ENCODE assay signal across 10 cellular contexts in the genomic region with DNA sequence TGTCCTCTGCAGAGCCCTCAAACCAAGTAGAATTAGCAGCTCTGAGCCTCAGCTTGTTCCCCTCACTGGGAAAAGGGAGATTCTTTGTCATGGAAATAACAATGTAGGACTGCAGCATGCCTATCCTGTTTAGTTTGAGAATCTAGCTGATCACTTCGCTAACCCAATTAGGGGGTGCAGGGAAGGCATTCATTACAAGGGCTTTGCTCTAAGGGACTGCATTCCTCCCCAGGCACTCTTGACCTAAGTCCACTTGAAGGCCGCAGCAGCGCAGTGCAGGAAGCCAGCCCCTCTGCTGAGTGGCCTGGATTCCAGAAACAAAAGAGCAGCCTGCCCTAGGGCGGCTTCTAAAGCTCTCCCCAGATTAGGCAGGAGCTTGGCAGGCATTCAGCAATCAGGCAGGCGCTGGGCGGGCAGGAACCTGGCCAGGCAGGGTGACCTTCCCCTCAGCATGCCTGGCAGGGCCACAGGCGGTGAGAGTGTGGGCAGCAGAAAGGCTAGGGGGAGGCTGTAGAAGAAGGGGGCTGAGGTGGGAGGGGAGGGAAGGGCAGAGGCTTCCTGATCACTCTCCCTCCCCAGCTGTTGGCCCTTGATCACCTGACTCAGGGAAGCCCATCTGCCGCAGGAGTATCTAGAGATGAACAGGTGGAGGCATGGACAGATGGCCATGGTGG. TPM values are rescaled to one million over a fixed set of nuclear protein-coding genes. Genes with fewer than 3 reads are reported as not detected.
DNase-seq lines count a peak whose midpoint lies in the region; ATAC-seq and TF ChIP-seq lines count a peak whose summit lies in the region.
"Had no signal": no experiment of that assay in that cellular context is flagged by ENCODE, and none has a peak within 500 bp of the region (broad histone marks: within the 10 kb centered on the region; RNA-seq: fewer than 3 reads in every experiment).

No MANE protein-coding gene starts in this region.

- intact Hi-C loops in colonic mucosa (cut with DNase I) = no loop called here
- intact Hi-C loops in activated CD4-positive, alpha-beta T cell treated with anti-CD3 and anti-CD28 coated beads, Interleukin-2, amount 10 ng/mL, durations not matched to agents 24 days and 14 days (cut with micrococcal nuclease) = no loop called here
- intact Hi-C loops in activated CD4-positive, alpha-beta memory T cell treated with anti-CD3 and anti-CD28 coated beads for 36 hours (cut with micrococcal nuclease) = no loop called here

- peak overlapping the region in 1 of 2 donors; percentile 51 for H3K9ac ChIP-seq in colonic mucosa (ENCODE audit: low read depth in 2 of 2, low read length in 2 of 2)

- CTCF ChIA-PET in activated CD4-positive, alpha-beta memory T cell treated with anti-CD3 and anti-CD28 coated beads for 36 hours (lab: Charles Lee) = no interaction called here

- POLR2A ChIA-PET in activated CD4-positive, alpha-beta memory T cell treated with anti-CD3 and anti-CD28 coated beads for 36 hours (lab: Charles Lee) = no interaction called here

- H3K4me3 Mint-ChIP-seq in activated CD4-positive, alpha-beta T cell treated with anti-CD3 and anti-CD28 coated beads, Interleukin-2, amount 10 ng/mL, durations not matched to agents 24 days and 14 days = no peak overlapping the region
- no peak overlapping the region for H3K4me3 Mint-ChIP-seq in activated T-helper 17 cell treated with anti-CD3 and anti-CD28 coated beads, Interleukin-2, amount 50 U/mL, for 72 hours
- H3K4me3 Mint-ChIP-seq in activated CD4-positive, alpha-beta memory T cell treated with anti-CD3 and anti-CD28 coated beads for 36 hours = no peak overlapping the region

- H3K27me3 Mint-ChIP-seq in activated CD4-positive, alpha-beta T cell treated with anti-CD3 and anti-CD28 coated beads, Interleukin-2, amount 10 ng/mL, durations not matched to agents 24 days and 14 days = peaks cover 3% of the 10 kb centered on the region
- peaks cover 11% of the 10 kb centered on the region for H3K27me3 Mint-ChIP-seq in activated T-helper 17 cell treated with anti-CD3 and anti-CD28 coated beads, Interleukin-2, amount 50 U/mL, for 72 hours
- peaks cover 11% of the 10 kb centered on the region for H3K27me3 Mint-ChIP-seq in activated CD4-positive, alpha-beta memory T cell treated with anti-CD3 and anti-CD28 coated beads for 36 hours

- no peak overlapping the region for H3K4me3 ChIP-seq in colonic mucosa
- no peak overlapping the region for H3K4me3 ChIP-seq in lung

- peak; percentile 86 for ATAC-seq in lung (ENCODE audit: insufficient read depth, low FRiP score)
- ATAC-seq in activated T-helper 17 cell treated with anti-CD3 and anti-CD28 coated beads, Interleukin-2, amount 50 U/mL, for 72 hours (replicated peaks) = no peak

- no peak for TF ChIP-seq CTCF in colonic mucosa (IDR thresholded peaks at IDR 0.05)
- TF ChIP-seq CTCF in lung (IDR thresholded peaks at IDR 0.05; ENCODE audit: control extremely low read depth, extremely low read depth) = no peak

- WGBS in lung, 2 donors = 30 to 57% methylated on average over 8 of the region's 8 CpGs

- H3K4me1 ChIP-seq in colonic mucosa = no peaks in the 10 kb centered on the region
- H3K4me1 ChIP-seq in lung (ENCODE audit: control insufficient read depth in 2 of 2, insufficient read depth in 2 of 2, low read length in 2 of 2) = peaks cover 4 to 22% of the 10 kb centered on the region in 2 donors

- H3K27ac Mint-ChIP-seq in activated CD4-positive, alpha-beta T cell treated with anti-CD3 and anti-CD28 coated beads, Interleukin-2, amount 10 ng/mL, durations not matched to agents 24 days and 14 days = no peak overlapping the region
- H3K27ac Mint-ChIP-seq in activated T-helper 17 cell treated with anti-CD3 and anti-CD28 coated beads, Interleukin-2, amount 50 U/mL, for 72 hours = no peak overlapping the region
- H3K27ac Mint-ChIP-seq in activated CD4-positive, alpha-beta memory T cell treated with anti-CD3 and anti-CD28 coated beads for 36 hours = no peak overlapping the region

- DNase-seq in NCI-H748 (lab: John Stamatoyannopoulos, UW; ENCODE audit: unreplicated experiment) (peak; percentile 41), NCI-H748 treated with DMSO at 0.1 percent for 48 hours (lab: John Stamatoyannopoulos, UW) (no peak), colonic mucosa (peak; percentile 50), lung (ENCODE audit: low spot score) (peak; percentile 91), activated gamma-delta T cell treated with Interleukin-2 at 50 U/mL for 16 hours (no peak)
- no peak for DNase-seq in activated CD4-positive, alpha-beta T cell treated with anti-CD3 and anti-CD28 coated beads, Interleukin-2, amount 10 ng/mL, durations not matched to agents 24 days and 14 days
- no peak for DNase-seq in activated CD4-positive, alpha-beta memory T cell treated with anti-CD3 and anti-CD28 coated beads for 36 hours
- DNase-seq: 8988T had no signal

- no peaks in the 10 kb centered on the region for H3K36me3 Mint-ChIP-seq in activated CD4-positive, alpha-beta T cell treated with anti-CD3 and anti-CD28 coated beads, Interleukin-2, amount 10 ng/mL, durations not matched to agents 24 days and 14 days (ENCODE audit: low read depth)
- H3K36me3 Mint-ChIP-seq in activated T-helper 17 cell treated with anti-CD3 and anti-CD28 coated beads, Interleukin-2, amount 50 U/mL, for 72 hours (ENCODE audit: low read depth) = no peaks in the 10 kb centered on the region
- no peaks in the 10 kb centered on the region for H3K36me3 Mint-ChIP-seq in activated CD4-positive, alpha-beta memory T cell treated with anti-CD3 and anti-CD28 coated beads for 36 hours

- H3K9me3 ChIP-seq in colonic mucosa = no peaks in the 10 kb centered on the region
- no peaks in the 10 kb centered on the region for H3K9me3 ChIP-seq in lung (ENCODE audit: control insufficient read depth in 2 of 2, insufficient read depth in 1 of 2, low read length in 1 of 2)

- no peaks in the 10 kb centered on the region for H3K9me3 Mint-ChIP-seq in activated CD4-positive, alpha-beta T cell treated with anti-CD3 and anti-CD28 coated beads, Interleukin-2, amount 10 ng/mL, durations not matched to agents 24 days and 14 days
- H3K9me3 Mint-ChIP-seq in activated T-helper 17 cell treated with anti-CD3 and anti-CD28 coated beads, Interleukin-2, amount 50 U/mL, for 72 hours = no peaks in the 10 kb centered on the region
- no peaks in the 10 kb centered on the region for H3K9me3 Mint-ChIP-seq in activated CD4-positive, alpha-beta memory T cell treated with anti-CD3 and anti-CD28 coated beads for 36 hours

- H3K27ac ChIP-seq in colonic mucosa = peak overlapping the region; percentile 8
- peak overlapping the region; percentile 57 to 70 for H3K27ac ChIP-seq in lung (ENCODE audit: low read depth in 1 of 2, low read length in 1 of 2)

- no peaks in the 10 kb centered on the region for H3K36me3 ChIP-seq in colonic mucosa
- no peaks in the 10 kb centered on the region for H3K36me3 ChIP-seq in lung (ENCODE audit: control insufficient read depth in 2 of 2, insufficient read depth in 2 of 2, low read length in 2 of 2)

- H3K27me3 ChIP-seq in colonic mucosa (no peaks in the 10 kb centered on the region), lung (ENCODE audit: control insufficient read depth, insufficient read depth) (no peaks in the 10 kb centered on the region)

- H3K4me1 Mint-ChIP-seq in activated CD4-positive, alpha-beta T cell treated with anti-CD3 and anti-CD28 coated beads, Interleukin-2, amount 10 ng/mL, durations not matched to agents 24 days and 14 days = no peaks in the 10 kb centered on the region
- no peaks in the 10 kb centered on the region for H3K4me1 Mint-ChIP-seq in activated T-helper 17 cell treated with anti-CD3 and anti-CD28 coated beads, Interleukin-2, amount 50 U/mL, for 72 hours
- no peaks in the 10 kb centered on the region for H3K4me1 Mint-ChIP-seq in activated CD4-positive, alpha-beta memory T cell treated with anti-CD3 and anti-CD28 coated beads for 36 hours (ENCODE audit: low read depth)

RNA-seq across cellular contexts. Expression of a gene that starts 24.8 kb away (rescaled TPM):
- total RNA-seq in colonic mucosa (10 to 100 TPM; 14.6 to 21.6 TPM), lung (10 to 100 TPM in 1 of 2 donors, 1 to 10 TPM in 1; 9.1 to 22.3 TPM)
- polyA plus RNA-seq in lung = 10 to 100 TPM; 10.4 to 16.5 TPM
- total RNA-seq in activated CD4-positive, alpha-beta T cell treated with anti-CD3 and anti-CD28 coated beads, Interleukin-2, amount 10 ng/mL, durations not matched to agents 24 days and 14 days = not detected in 2 replicates
- total RNA-seq in activated T-helper 17 cell treated with anti-CD3 and anti-CD28 coated beads, Interleukin-2, amount 50 U/mL, for 72 hours = not detected
- not detected for total RNA-seq in activated CD4-positive, alpha-beta memory T cell treated with anti-CD3 and anti-CD28 coated beads for 36 hours
- total RNA-seq: fibroblast of lung had no signal

RNA-seq across cellular contexts. Expression of a gene that starts 58.2 kb away (rescaled TPM):
- total RNA-seq in colonic mucosa (not detected), lung (10 to 100 TPM in 1 of 2 donors, 1 to 10 TPM in 1; 5.0 to 13.1 TPM)
- polyA plus RNA-seq in lung = 1 to 10 TPM; 6.0 to 6.6 TPM
- not detected in 2 replicates for total RNA-seq in activated CD4-positive, alpha-beta T cell treated with anti-CD3 and anti-CD28 coated beads, Interleukin-2, amount 10 ng/mL, durations not matched to agents 24 days and 14 days
- total RNA-seq in activated T-helper 17 cell treated with anti-CD3 and anti-CD28 coated beads, Interleukin-2, amount 50 U/mL, for 72 hours = under 1 TPM in 1 of 2 donors, not detected in 1; 0.87 TPM
- not detected for total RNA-seq in activated CD4-positive, alpha-beta memory T cell treated with anti-CD3 and anti-CD28 coated beads for 36 hours
- total RNA-seq: fibroblast of lung had no signal
- polyA plus RNA-seq: fibroblast of lung had no signal

Comparison
In these comparisons a context has a peak if more than half of its experiments do, and no peak if none do; other contexts are left out.
1. DNase-seq: peak in NCI-H748 (single experiment), colonic mucosa (single experiment) and lung (single experiment); none in NCI-H748 treated with DMSO at 0.1 percent for 48 hours (single experiment), activated CD4-positive, alpha-beta T cell treated with anti-CD3 and anti-CD28 coated beads, Interleukin-2, amount 10 ng/mL, durations not matched to agents 24 days and 14 days (single experiment), activated CD4-positive, alpha-beta memory T cell treated with anti-CD3 and anti-CD28 coated beads for 36 hours (single experiment) and activated gamma-delta T cell treated with Interleukin-2 at 50 U/mL for 16 hours (single experiment).
2. RNA of a gene that starts 24.8 kb away (total RNA-seq): 9.1 to 22.3 TPM in lung and 14.6 to 21.6 TPM in colonic mucosa; not detected in activated CD4-positive, alpha-beta T cell treated with anti-CD3 and anti-CD28 coated beads, Interleukin-2, amount 10 ng/mL, durations not matched to agents 24 days and 14 days, not detected in activated T-helper 17 cell treated with anti-CD3 and anti-CD28 coated beads, Interleukin-2, amount 50 U/mL, for 72 hours and not detected in activated CD4-positive, alpha-beta memory T cell treated with anti-CD3 and anti-CD28 coated beads for 36 hours; every median in the first group is over 10 times any median in the second.